ENCODE assay signal across 9 cellular contexts in genomic region chr2:43539991-43540860, GRCh38. TPM values are rescaled to one million over a fixed set of nuclear protein-coding genes. Genes with fewer than 3 reads are reported as not detected.
DNase-seq lines count a peak whose midpoint lies in the region; ATAC-seq and TF ChIP-seq lines count a peak whose summit lies in the region.
"Had no signal": no experiment of that assay in that cellular context is flagged by ENCODE, and none has a peak within 500 bp of the region (broad histone marks: within the 10 kb centered on the region; RNA-seq: fewer than 3 reads in every experiment).

No MANE protein-coding gene starts in this region.

- TF ChIP-seq POLR2A in heart left ventricle (IDR thresholded peaks at IDR 0.05) (no peak), sigmoid colon (IDR thresholded peaks at IDR 0.05) (no peak)

- DNase-seq in ELR (ENCODE audit: low read depth) = peak; percentile 87
- peak; percentile 26 to 76 (median 48) for DNase-seq in heart left ventricle
- DNase-seq in sigmoid colon = peak; percentile 93
- DNase-seq in NCI-H187 treated with DMSO at 0.1 percent for 48 hours (lab: John Stamatoyannopoulos, UW) = no peak
- no peak for DNase-seq in NCI-H2227 treated with DMSO at 0.1 percent for 48 hours (lab: John Stamatoyannopoulos, UW)
- DNase-seq: NCI-H510A had no signal

- peak overlapping the region in 11 of 12 donors; percentile 34 to 87 (median 61) for H3K27ac ChIP-seq in heart left ventricle
- peak overlapping the region; percentile 42 to 77 (median 63) for H3K27ac ChIP-seq in sigmoid colon

- H3K27me3 ChIP-seq in heart left ventricle = no peaks in the 10 kb centered on the region
- H3K27me3 ChIP-seq in sigmoid colon = no peaks in the 10 kb centered on the region

- H3K4me1 ChIP-seq in heart left ventricle (peaks cover 0 to 37% (median 2%) of the 10 kb centered on the region in 12 donors), sigmoid colon (peaks cover 0 to 41% (median 20%) of the 10 kb centered on the region in 4 donors)

- H3K36me3 ChIP-seq in heart left ventricle (peaks cover 0 to 35% (median 6%) of the 10 kb centered on the region in 9 donors), sigmoid colon (no peaks in the 10 kb centered on the region)

- peak; percentile 76 to 94 (median 78) for TF ChIP-seq EP300 in sigmoid colon (IDR thresholded peaks at IDR 0.05)

- 73 to 78% (median 77%) methylated on average over 4 of the region's 4 CpGs for WGBS in heart left ventricle, 4 donors
- WGBS in sigmoid colon, 2 donors = 70 to 80% methylated on average over 4 of the region's 4 CpGs

- ATAC-seq in SK-N-SH treated with all-trans-retinoic acid at 6 μM for 48 hours (peak; percentile 79), heart left ventricle (peak; percentile 93 to 98 (median 94)), HG03521 (IDR thresholded peaks at IDR 0.05; ENCODE audit: unreplicated experiment) (no peak), GM21723 (IDR thresholded peaks at IDR 0.05; ENCODE audit: unreplicated experiment) (no peak)

- TF ChIP-seq CTCF in heart left ventricle (IDR thresholded peaks at IDR 0.05) (no peak), sigmoid colon (IDR thresholded peaks at IDR 0.05) (no peak)

- H3K9me3 ChIP-seq in heart left ventricle (no peaks in the 10 kb centered on the region), sigmoid colon (no peaks in the 10 kb centered on the region)

- intact Hi-C loops in heart left ventricle (cut with DNase I) (loop anchor here in 8 of 10 donors (2.0 to 10.0 kb wide), 7 partner anchors 55 to 713 kb away; partner anchors contain the start of gene ZFP36L2 (in 1 of the 8)), sigmoid colon (cut with DNase I) (loop anchor here (5.0 kb wide), 3 partner anchors 313 to 713 kb away; partner anchors contain the start of gene ZFP36L2)

- H3K4me3 ChIP-seq in heart left ventricle (no peak overlapping the region), sigmoid colon (no peak overlapping the region)

TF ChIP-seq in SK-N-SH treated with all-trans-retinoic acid at 6 μM for 48 hours, 23 proteins besides CTCF, POLR2A, EP300 and RAD21:
- TF ChIP-seq ISL1 (CRISPR knock-in tag; IDR thresholded peaks at IDR 0.05) = peak; percentile 42
- TF ChIP-seq ZFP3 (CRISPR knock-in tag; IDR thresholded peaks at IDR 0.05) = no peak
- TF ChIP-seq ZFP30 (CRISPR knock-in tag; IDR thresholded peaks at IDR 0.05) = no peak
- TF ChIP-seq TCF4 (CRISPR knock-in tag; IDR thresholded peaks at IDR 0.05; ENCODE audit: borderline replicate concordance) = peak; percentile 58; the same call in 1 of the 2 replicates

RNA-seq across cellular contexts. Expression of gene THADA, which starts 55.6 kb away (rescaled TPM):
- 10 to 100 TPM; 11.1 to 21.4 (median 13.6) TPM for total RNA-seq in heart left ventricle
- 10 to 100 TPM in 1 of 2 donors, 1 to 10 TPM in 1; 6.8 to 10.4 TPM for polyA plus RNA-seq in heart left ventricle
- total RNA-seq in sigmoid colon = 10 to 100 TPM; 20.2 to 35.2 (median 29.6) TPM
- polyA plus RNA-seq in sigmoid colon = 10 to 100 TPM in 1 of 3 donors, 1 to 10 TPM in 2; 4.4 to 14.0 (median 9.0) TPM

Comparison
In these comparisons a context has a peak if more than half of its experiments do, and no peak if none do; other contexts are left out.
1. DNase-seq: peak in ELR (single experiment), heart left ventricle (5 of 5) and sigmoid colon (single experiment); none in NCI-H187 treated with DMSO at 0.1 percent for 48 hours (single experiment) and NCI-H2227 treated with DMSO at 0.1 percent for 48 hours (single experiment).
2. ATAC-seq: peak in SK-N-SH treated with all-trans-retinoic acid at 6 μM for 48 hours (single experiment) and heart left ventricle (4 of 4); none in HG03521 (single experiment) and GM21723 (single experiment).